ENCODE assay signal across 7 cellular contexts in genomic region chr10:8122970-8123369, GRCh38.
"Had no signal": no experiment of that assay in that cellular context is flagged by ENCODE, and none has a peak within 500 bp of the region (broad histone marks: within the 10 kb centered on the region; RNA-seq: fewer than 3 reads in every experiment).

No MANE protein-coding gene starts in this region.

- DNase-seq: IMR-90, KBM-7, KG1 had no signal

- FAIRE-seq: HepG2, HTR-8/SVneo had no signal

- H3K36me3 Mint-ChIP-seq: IgD-negative memory B cell had no signal

- H3K27ac Mint-ChIP-seq: IgD-negative memory B cell had no signal

- H3K9me3 Mint-ChIP-seq: IgD-negative memory B cell had no signal

- H3K27ac ChIP-seq: HL-60 had no signal

- H3K4me3 Mint-ChIP-seq: IgD-negative memory B cell had no signal

- ATAC-seq: HepG2 had no signal
